In the genomic region with DNA sequence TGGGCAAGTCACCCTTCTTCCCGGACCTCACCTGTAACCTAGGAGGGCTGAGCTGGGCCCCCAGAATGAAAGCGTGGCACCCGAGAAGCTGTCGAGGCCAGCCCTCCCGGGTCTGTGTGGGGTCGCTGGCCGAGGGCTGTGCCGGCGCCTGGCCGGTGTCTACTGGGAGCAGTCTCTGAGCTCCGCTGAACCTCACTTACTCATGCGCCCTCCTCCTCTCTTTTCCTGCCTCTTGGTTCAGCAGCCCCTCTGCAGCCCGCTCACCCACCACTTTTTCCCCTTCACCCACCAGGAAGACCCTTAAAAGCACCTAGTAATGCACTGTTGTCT, we compare ENCODE assay signal across 8 cellular contexts. TPM values are rescaled to one million over a fixed set of nuclear protein-coding genes. Genes with fewer than 3 reads are reported as not detected.
DNase-seq lines count a peak whose midpoint lies in the region; ATAC-seq and TF ChIP-seq lines count a peak whose summit lies in the region.

No MANE protein-coding gene starts in this region.

- ATAC-seq in HG03460 (IDR thresholded peaks at IDR 0.05; ENCODE audit: unreplicated experiment) (peak; percentile 21), left lobe of liver (peak; percentile 56)

- H3K4me3 ChIP-seq in astrocyte of the spinal cord (ENCODE audit: low read depth, low read length): peak overlapping the region; percentile 88
- peak overlapping the region; percentile 61 for H3K4me3 ChIP-seq in thymus (ENCODE audit: low read length)

- peaks cover 29% of the 10 kb centered on the region for H3K4me1 Mint-ChIP-seq in activated CD4-positive, alpha-beta T cell treated with anti-CD3 and anti-CD28 coated beads, Interleukin-2, amount 10 ng/mL, durations not matched to agents 7 days and 5 days

- H3K27me3 Mint-ChIP-seq in activated CD4-positive, alpha-beta T cell treated with anti-CD3 and anti-CD28 coated beads, Interleukin-2, amount 10 ng/mL, durations not matched to agents 7 days and 5 days: peaks cover 4% of the 10 kb centered on the region

- H3K36me3 ChIP-seq in thymus (ENCODE audit: control insufficient read depth, insufficient read depth): no peaks in the 10 kb centered on the region

- H3K36me3 Mint-ChIP-seq in activated CD4-positive, alpha-beta T cell treated with anti-CD3 and anti-CD28 coated beads, Interleukin-2, amount 10 ng/mL, durations not matched to agents 7 days and 5 days (ENCODE audit: low read depth): no peaks in the 10 kb centered on the region

- peak overlapping the region; percentile 95 for H3K4me3 Mint-ChIP-seq in activated CD4-positive, alpha-beta T cell treated with anti-CD3 and anti-CD28 coated beads, Interleukin-2, amount 10 ng/mL, durations not matched to agents 7 days and 5 days

- in situ Hi-C loops in astrocyte of the spinal cord (cut with HindIII; ENCODE audit: low sequenced_read_pairs): no loop called here

- POLR2A ChIA-PET in activated CD4-positive, alpha-beta T cell treated with anti-CD3 and anti-CD28 coated beads, Interleukin-2, amount 10 ng/mL, durations not matched to agents 7 days and 5 days (lab: Charles Lee): no interaction called here

- H3K4me1 ChIP-seq in thymus (ENCODE audit: control insufficient read depth, insufficient read depth, low read length): peaks cover 10% of the 10 kb centered on the region

- H3K27me3 ChIP-seq in thymus (ENCODE audit: control insufficient read depth, insufficient read depth): no peaks in the 10 kb centered on the region

- TF ChIP-seq CTCF in astrocyte of the spinal cord (IDR thresholded peaks at IDR 0.05; ENCODE audit: low read depth, low read length): no peak

- H3K27ac ChIP-seq in thymus (ENCODE audit: low read depth): no peak overlapping the region

- CTCF ChIA-PET in activated CD4-positive, alpha-beta T cell treated with anti-CD3 and anti-CD28 coated beads, Interleukin-2, amount 10 ng/mL, durations not matched to agents 7 days and 5 days (lab: Charles Lee): interaction anchor here (0.9 kb wide), 1 partner anchor 58 kb away, joined by 4 read pairs; a partner anchor contains a TSS

- no peaks in the 10 kb centered on the region for H3K9me3 ChIP-seq in thymus (ENCODE audit: control insufficient read depth)

- peak; percentile 7 for DNase-seq in activated CD4-positive, alpha-beta T cell treated with anti-CD3 and anti-CD28 coated beads, Interleukin-2, amount 10 ng/mL, durations not matched to agents 7 days and 5 days
- no peak for DNase-seq in activated CD4-positive, alpha-beta T cell treated with anti-CD3 and anti-CD28 coated beads for 48 hours
- DNase-seq in astrocyte of the spinal cord (ENCODE audit: low read depth, low spot score) (no peak), left lobe of liver (ENCODE audit: low spot score) (no peak), occipital lobe (lab: John Stamatoyannopoulos, UW) (no peak), cerebellar cortex (ENCODE audit: low spot score) (no peak)

- H3K27ac Mint-ChIP-seq in activated CD4-positive, alpha-beta T cell treated with anti-CD3 and anti-CD28 coated beads, Interleukin-2, amount 10 ng/mL, durations not matched to agents 7 days and 5 days: peak overlapping the region; percentile 80

- WGBS in thymus: 2% methylated on average over 13 of the region's 13 CpGs

- no peaks in the 10 kb centered on the region for H3K9me3 Mint-ChIP-seq in activated CD4-positive, alpha-beta T cell treated with anti-CD3 and anti-CD28 coated beads, Interleukin-2, amount 10 ng/mL, durations not matched to agents 7 days and 5 days

RNA-seq across cellular contexts. Expression of a gene that starts 0.4 kb away (rescaled TPM):
- 1 to 10 TPM; 3.7 to 4.7 TPM for total RNA-seq in activated CD4-positive, alpha-beta T cell treated with anti-CD3 and anti-CD28 coated beads, Interleukin-2, amount 10 ng/mL, durations not matched to agents 7 days and 5 days
- total RNA-seq in left lobe of liver: 5.4 TPM
- polyA plus RNA-seq in thymus: 5.3 TPM
- total RNA-seq in occipital lobe: 1.2 TPM

RNA-seq across cellular contexts. Expression of a gene that starts 32.4 kb away (rescaled TPM):
- 100 to 1,000 TPM; 255 to 259 TPM for total RNA-seq in activated CD4-positive, alpha-beta T cell treated with anti-CD3 and anti-CD28 coated beads, Interleukin-2, amount 10 ng/mL, durations not matched to agents 7 days and 5 days
- 59.2 TPM for total RNA-seq in left lobe of liver
- 316 TPM for polyA plus RNA-seq in thymus
- total RNA-seq in occipital lobe: 121 TPM

RNA-seq across cellular contexts. Expression of a gene that starts 57.5 kb away (rescaled TPM):
- 1 to 10 TPM; 2.4 to 4.0 TPM for total RNA-seq in activated CD4-positive, alpha-beta T cell treated with anti-CD3 and anti-CD28 coated beads, Interleukin-2, amount 10 ng/mL, durations not matched to agents 7 days and 5 days
- 0.35 TPM for total RNA-seq in left lobe of liver
- 1.5 TPM for polyA plus RNA-seq in thymus
- total RNA-seq in occipital lobe: 4.8 TPM
